In genomic region chr10:103564799-103565365, GRCh38 we compare ENCODE assay signal across 9 cellular contexts.
DNase-seq lines count a peak whose midpoint lies in the region; ATAC-seq, FAIRE-seq and TF ChIP-seq lines count a peak whose summit lies in the region.
"Had no signal": no experiment of that assay in that cellular context is flagged by ENCODE, and none has a peak within 500 bp of the region (broad histone marks: within the 10 kb centered on the region; RNA-seq: fewer than 3 reads in every experiment).

No MANE protein-coding gene starts in this region.

- H3K4me1 Mint-ChIP-seq in CD14-positive monocyte = peaks cover 1% of the 10 kb centered on the region
- H3K4me1 Mint-ChIP-seq in HFFc6 (ENCODE audit: low read depth) = no peaks in the 10 kb centered on the region
- H3K4me1 Mint-ChIP-seq in CD8-positive, alpha-beta memory T cell = no peaks in the 10 kb centered on the region

- no peaks in the 10 kb centered on the region for H3K4me1 ChIP-seq in CD8-positive, alpha-beta memory T cell (ENCODE audit: insufficient read depth, low read length)

- peaks cover 6 to 15% (median 13%) of the 10 kb centered on the region in 7 donors for H3K9me3 Mint-ChIP-seq in CD14-positive monocyte
- H3K9me3 Mint-ChIP-seq in HFFc6 = no peaks in the 10 kb centered on the region
- no peaks in the 10 kb centered on the region for H3K9me3 Mint-ChIP-seq in CD8-positive, alpha-beta memory T cell

- H3K27me3 Mint-ChIP-seq in CD14-positive monocyte (ENCODE audit: low read depth in 3 of 3) (peaks cover 7 to 10% (median 8%) of the 10 kb centered on the region in 3 donors), HFFc6 (ENCODE audit: insufficient read depth) (peaks cover 46% of the 10 kb centered on the region)
- peaks cover 0 to 9% of the 10 kb centered on the region in 2 donors for H3K27me3 Mint-ChIP-seq in CD8-positive, alpha-beta memory T cell

- DNase-seq in CD14-positive monocyte (ENCODE audit: low spot score) = no peak
- DNase-seq in HFFc6 = no peak
- DNase-seq in activated CD8-positive, alpha-beta memory T cell treated with anti-CD3 and anti-CD28 coated beads, Interleukin-2, amount 50 U/mL, for 4 hours = peak; percentile 34
- peak; percentile 89 for DNase-seq in iPS-NIHi11 (ENCODE audit: low spot score)
- peak; percentile 70 for DNase-seq in urothelium cell line (ENCODE audit: low spot score)
- no peak for DNase-seq in CD8-positive, alpha-beta memory T cell

- no peaks in the 10 kb centered on the region for H3K27me3 ChIP-seq in CD8-positive, alpha-beta memory T cell (ENCODE audit: insufficient read depth, low read length, poor library complexity, severe bottlenecking)

- no peak overlapping the region for H3K27ac ChIP-seq in CD8-positive, alpha-beta memory T cell (ENCODE audit: low read depth, low read length)
- H3K27ac ChIP-seq: epithelial cell of prostate had no signal

- H3K9me3 ChIP-seq in CD8-positive, alpha-beta memory T cell (ENCODE audit: low read length) = no peaks in the 10 kb centered on the region

- H3K27ac Mint-ChIP-seq in CD14-positive monocyte (peak overlapping the region in 1 of 7 donors; percentile 27), HFFc6 (no peak overlapping the region)
- H3K27ac Mint-ChIP-seq in CD8-positive, alpha-beta memory T cell = no peak overlapping the region

- no peak overlapping the region for H3K4me3 ChIP-seq in CD8-positive, alpha-beta memory T cell (ENCODE audit: low read length)

- ATAC-seq in GM19452 (IDR thresholded peaks at IDR 0.05; ENCODE audit: unreplicated experiment) (no peak), HG03108 (IDR thresholded peaks at IDR 0.05; ENCODE audit: unreplicated experiment) (no peak)

- TF ChIP-seq CTCF in CD14-positive monocyte (IDR thresholded peaks at IDR 0.05) (peak; percentile 91), HFFc6 (IDR thresholded peaks at IDR 0.05) (peak; percentile 89)

- H3K36me3 Mint-ChIP-seq in CD14-positive monocyte (peaks cover 0 to 2% of the 10 kb centered on the region in 2 donors), HFFc6 (ENCODE audit: low read depth) (no peaks in the 10 kb centered on the region)
- no peaks in the 10 kb centered on the region for H3K36me3 Mint-ChIP-seq in CD8-positive, alpha-beta memory T cell

- CTCF ChIA-PET in CD8-positive, alpha-beta memory T cell (lab: Charles Lee) = interaction anchor here (1.2 kb wide), 2 partner anchors 62 to 115 kb away, joined by 3 read pairs; no protein-coding TSS in a partner anchor

- H3K4me3 Mint-ChIP-seq in CD14-positive monocyte (no peak overlapping the region), HFFc6 (no peak overlapping the region)
- H3K4me3 Mint-ChIP-seq in CD8-positive, alpha-beta memory T cell = no peak overlapping the region

- POLR2A ChIA-PET in CD8-positive, alpha-beta memory T cell (lab: Charles Lee) = no interaction called here

- intact Hi-C loops in CD14-positive monocyte (cut with micrococcal nuclease) = no loop called here

- no peak for FAIRE-seq in urothelium cell line (lab: Jason Lieb, UNC)

- no peaks in the 10 kb centered on the region for H3K36me3 ChIP-seq in CD8-positive, alpha-beta memory T cell (ENCODE audit: insufficient read depth, low read length)

Comparison
In these comparisons a context has a peak if more than half of its experiments do, and no peak if none do; other contexts are left out.
1. DNase-seq: peak in activated CD8-positive, alpha-beta memory T cell treated with anti-CD3 and anti-CD28 coated beads, Interleukin-2, amount 50 U/mL, for 4 hours (single experiment), iPS-NIHi11 (single experiment) and urothelium cell line (single experiment); none in CD14-positive monocyte (single experiment), HFFc6 (single experiment) and CD8-positive, alpha-beta memory T cell (0 of 5).